In genomic region chr2:60459896-60460295, GRCh38 we compare ENCODE assay signal across 23 cellular contexts.
"Had no signal": no experiment of that assay in that cellular context is flagged by ENCODE, and none has a peak within 500 bp of the region (broad histone marks: within the 10 kb centered on the region; RNA-seq: fewer than 3 reads in every experiment).

No MANE protein-coding gene starts in this region.

- H3K4me1 ChIP-seq: colonic mucosa had no signal

- H3K36me3 ChIP-seq: colonic mucosa, upper lobe of left lung had no signal

- H3K36me3 Mint-ChIP-seq: activated naive CD8-positive, alpha-beta T cell; immature natural killer cell; naive thymus-derived CD8-positive, alpha-beta T cell had no signal

- H3K4me1 Mint-ChIP-seq: activated CD4-positive, alpha-beta T cell treated with anti-CD3 and anti-CD28 coated beads for 36 hours; immature natural killer cell had no signal

- H3K9me3 ChIP-seq: colonic mucosa, esophagus squamous epithelium, left lung, upper lobe of left lung had no signal

- H3K27me3 Mint-ChIP-seq: activated CD4-positive, alpha-beta T cell treated with anti-CD3 and anti-CD28 coated beads for 36 hours; activated naive CD8-positive, alpha-beta T cell; progenitor cell of endocrine pancreas had no signal

- DNase-seq: activated CD4-positive, alpha-beta T cell treated with anti-CD3 and anti-CD28 coated beads for 36 hours; activated CD4-positive, alpha-beta T cell treated with anti-CD3 and anti-CD28 coated beads, Interleukin-2, amount 50 U/mL, for 4 hours; activated CD8-positive, alpha-beta memory T cell treated with anti-CD3 and anti-CD28 coated beads for 24 hours; activated CD8-positive, alpha-beta memory T cell treated with anti-CD3 and anti-CD28 coated beads, Interleukin-2, amount 50 U/mL, for 4 hours; activated naive CD4-positive, alpha-beta T cell; activated T-cell treated with anti-CD3 and anti-CD28 coated beads, Interleukin-2, amount 50 U/mL, for 4 hours; colonic mucosa; dorsolateral prefrontal cortex; esophagus squamous epithelium; immature natural killer cell; kidney glomerular epithelial cell; naive thymus-derived CD8-positive, alpha-beta T cell; retina; stimulated activated CD4-positive, alpha-beta T cell treated with anti-CD3 and anti-CD28 coated beads, Interleukin-2, amount 100 ng/mL, for 48 hours; stimulated activated CD8-positive, alpha-beta memory T cell treated with anti-CD3 and anti-CD28 coated beads, Interleukin-4, amount 100 ng/mL, for 48 hours; stimulated activated naive CD4-positive, alpha-beta T cell treated with Interleukin-2 at 50 U/mL for 16 hours; T-helper 9 cell; upper lobe of left lung had no signal

- H3K4me3 Mint-ChIP-seq: activated CD4-positive, alpha-beta T cell treated with anti-CD3 and anti-CD28 coated beads for 36 hours; activated naive CD8-positive, alpha-beta T cell; activated T-cell treated with anti-CD3 and anti-CD28 coated beads, Interleukin-2, amount 50 U/mL, for 4 hours; immature natural killer cell; naive thymus-derived CD8-positive, alpha-beta T cell had no signal

- H3K4me3 ChIP-seq: colonic mucosa, esophagus squamous epithelium, left lung, lung, upper lobe of left lung had no signal

- H3K27ac Mint-ChIP-seq: activated CD4-positive, alpha-beta T cell treated with anti-CD3 and anti-CD28 coated beads for 36 hours; activated naive CD8-positive, alpha-beta T cell; activated T-helper 2 cell treated with anti-CD3 and anti-CD28 coated beads, Interferon-gamma antibody, Interleukin-2, Interleukin-4, amounts not matched to agents 10 μg/mL and 5 μg/mL and 100 μg/mL, durations not matched to agents 14 hours and 24 hours and 36 hours; immature natural killer cell; naive thymus-derived CD8-positive, alpha-beta T cell; progenitor cell of endocrine pancreas had no signal

- H3K27me3 ChIP-seq: colonic mucosa, dorsolateral prefrontal cortex, esophagus squamous epithelium, left lung, upper lobe of left lung had no signal

- H3K27ac ChIP-seq: colonic mucosa, esophagus squamous epithelium, left lung, upper lobe of left lung had no signal

- H3K9me3 Mint-ChIP-seq: activated T-cell treated with anti-CD3 and anti-CD28 coated beads, Interleukin-2, amount 50 U/mL, for 4 hours; activated T-helper 2 cell treated with anti-CD3 and anti-CD28 coated beads, Interferon-gamma antibody, Interleukin-2, Interleukin-4, amounts not matched to agents 10 μg/mL and 5 μg/mL and 100 μg/mL, durations not matched to agents 14 hours and 24 hours and 36 hours; immature natural killer cell; naive thymus-derived CD8-positive, alpha-beta T cell had no signal

- ATAC-seq: activated CD4-positive, alpha-beta T cell treated with anti-CD3 and anti-CD28 coated beads for 36 hours; activated T-cell treated with anti-CD3 and anti-CD28 coated beads, Interleukin-2, amount 50 U/mL, for 4 hours; left lung; naive thymus-derived CD8-positive, alpha-beta T cell had no signal
